Comparison of ENCODE assay signal across 18 cellular contexts in the genomic region with DNA sequence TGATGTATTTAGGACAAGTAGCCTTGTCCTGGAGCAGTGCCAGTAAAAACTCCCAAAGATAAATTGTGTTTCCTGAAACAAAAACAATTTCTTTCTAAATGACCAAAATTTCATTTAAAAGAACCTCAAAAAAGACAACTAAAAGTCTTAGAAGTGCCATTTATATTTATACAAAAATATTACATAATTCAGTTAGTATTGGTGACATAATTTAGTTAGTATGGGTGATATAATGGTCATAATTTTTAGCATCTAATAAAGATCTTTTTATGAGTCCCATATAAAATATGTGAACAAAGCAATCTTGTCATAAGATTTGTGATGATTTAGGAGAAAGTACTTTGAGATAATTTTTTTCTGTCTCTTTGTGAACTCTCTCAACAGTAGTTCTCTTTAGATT.
A peak's percentile ranks its signal among the peaks of the same experiment; 100 is the strongest.
DNase-seq lines count a peak whose midpoint lies in the region; ATAC-seq and TF ChIP-seq lines count a peak whose summit lies in the region.
"Had no signal": no experiment of that assay in that cellular context is flagged by ENCODE, and none has a peak within 500 bp of the region (broad histone marks: within the 10 kb centered on the region; RNA-seq: fewer than 3 reads in every experiment).

No MANE protein-coding gene starts in this region.

- no peak for TF ChIP-seq CTCF in left ventricle myocardium inferior (IDR thresholded peaks at IDR 0.05; ENCODE audit: borderline replicate concordance)

- no peak overlapping the region for H3K4me3 ChIP-seq in left ventricle myocardium inferior

- H3K27ac ChIP-seq in left ventricle myocardium inferior (replicated peaks), result peak overlapping the region; percentile 25

- ATAC-seq in Right ventricle myocardium superior (ENCODE audit: poor library complexity) (no peak), left colon (peak; percentile 9)
- ATAC-seq in central memory CD8-positive, alpha-beta T cell (replicated peaks; ENCODE audit: extremely low read depth, poor library complexity, severe bottlenecking), result no peak
- no peak for ATAC-seq in stimulated activated naive B cell treated with anti-CD40 and anti-IgM and Interleukin-4, amounts not matched to agents 10 μg/mL and 1 μg/mL and 100 μg/mL, for 72 hours (replicated peaks)
- ATAC-seq: Panc1 had no signal

- peaks cover 96% of the 10 kb centered on the region for H3K36me3 ChIP-seq in left ventricle myocardium inferior

- peaks cover 50% of the 10 kb centered on the region for H3K4me1 Mint-ChIP-seq in central memory CD8-positive, alpha-beta T cell
- peaks cover 6 to 11% of the 10 kb centered on the region in 2 donors for H3K4me1 Mint-ChIP-seq in stimulated activated naive B cell treated with anti-CD40 and anti-IgM and Interleukin-4, amounts not matched to agents 10 μg/mL and 1 μg/mL and 100 μg/mL, for 72 hours

- intact Hi-C loops in left ventricle myocardium inferior (cut with micrococcal nuclease) (no loop called here), Right ventricle myocardium superior (cut with DNase I) (no loop called here), left colon (cut with DNase I, micrococcal nuclease) (no loop called here)

- no peaks in the 10 kb centered on the region for H3K27me3 ChIP-seq in left ventricle myocardium inferior (ENCODE audit: low read depth)

- peaks cover 26% of the 10 kb centered on the region for H3K4me1 ChIP-seq in left ventricle myocardium inferior

- peaks cover 95% of the 10 kb centered on the region for H3K36me3 Mint-ChIP-seq in central memory CD8-positive, alpha-beta T cell (ENCODE audit: insufficient read depth)
- peaks cover 41 to 48% of the 10 kb centered on the region in 2 donors for H3K36me3 Mint-ChIP-seq in stimulated activated naive B cell treated with anti-CD40 and anti-IgM and Interleukin-4, amounts not matched to agents 10 μg/mL and 1 μg/mL and 100 μg/mL, for 72 hours

- no peaks in the 10 kb centered on the region for H3K27me3 Mint-ChIP-seq in central memory CD8-positive, alpha-beta T cell
- no peaks in the 10 kb centered on the region for H3K27me3 Mint-ChIP-seq in stimulated activated naive B cell treated with anti-CD40 and anti-IgM and Interleukin-4, amounts not matched to agents 10 μg/mL and 1 μg/mL and 100 μg/mL, for 72 hours
- H3K27me3 Mint-ChIP-seq: CD8-positive, alpha-beta memory T cell had no signal

- H3K9me3 ChIP-seq in left ventricle myocardium inferior (replicated peaks), result no peaks in the 10 kb centered on the region

- H3K9me3 Mint-ChIP-seq in central memory CD8-positive, alpha-beta T cell, result no peaks in the 10 kb centered on the region
- no peaks in the 10 kb centered on the region for H3K9me3 Mint-ChIP-seq in stimulated activated naive B cell treated with anti-CD40 and anti-IgM and Interleukin-4, amounts not matched to agents 10 μg/mL and 1 μg/mL and 100 μg/mL, for 72 hours
- H3K9me3 Mint-ChIP-seq: CD8-positive, alpha-beta memory T cell had no signal

- H3K27ac Mint-ChIP-seq in central memory CD8-positive, alpha-beta T cell (ENCODE audit: low read depth), result peak overlapping the region; percentile 71
- peak overlapping the region; percentile 4 for H3K27ac Mint-ChIP-seq in stimulated activated naive B cell treated with anti-CD40 and anti-IgM and Interleukin-4, amounts not matched to agents 10 μg/mL and 1 μg/mL and 100 μg/mL, for 72 hours

- DNase-seq in left ventricle myocardium inferior, result no peak
- DNase-seq in Right ventricle myocardium superior, result no peak
- no peak for DNase-seq in central memory CD8-positive, alpha-beta T cell (ENCODE audit: low spot score in 2 of 2)
- no peak for DNase-seq in left colon
- DNase-seq in stimulated activated naive B cell treated with anti-CD40 and anti-IgM and Interleukin-4, amounts not matched to agents 10 μg/mL and 1 μg/mL and 100 μg/mL, for 72 hours, result no peak
- DNase-seq in NCI-H146 (lab: John Stamatoyannopoulos, UW), result no peak
- no peak for DNase-seq in stimulated activated naive CD4-positive, alpha-beta T cell treated with Interleukin-2 at 50 U/mL for 16 hours (lab: John Stamatoyannopoulos, UW)
- DNase-seq in NCI-H524 (lab: John Stamatoyannopoulos, UW), result no peak
- DNase-seq: ACHN; CD8-positive, alpha-beta memory T cell; EL; Karpas-422; NCI-H1105 treated with DMSO at 0.1 percent for 48 hours; NCI-H187 treated with DMSO at 0.1 percent for 48 hours; NCI-H446; NCI-H748 treated with DMSO at 0.1 percent for 48 hours; SHP77 had no signal

- no peak overlapping the region for H3K4me3 Mint-ChIP-seq in central memory CD8-positive, alpha-beta T cell
- H3K4me3 Mint-ChIP-seq in stimulated activated naive B cell treated with anti-CD40 and anti-IgM and Interleukin-4, amounts not matched to agents 10 μg/mL and 1 μg/mL and 100 μg/mL, for 72 hours, result no peak overlapping the region
